Comparison of ENCODE assay signal across 24 cellular contexts in the genomic region with DNA sequence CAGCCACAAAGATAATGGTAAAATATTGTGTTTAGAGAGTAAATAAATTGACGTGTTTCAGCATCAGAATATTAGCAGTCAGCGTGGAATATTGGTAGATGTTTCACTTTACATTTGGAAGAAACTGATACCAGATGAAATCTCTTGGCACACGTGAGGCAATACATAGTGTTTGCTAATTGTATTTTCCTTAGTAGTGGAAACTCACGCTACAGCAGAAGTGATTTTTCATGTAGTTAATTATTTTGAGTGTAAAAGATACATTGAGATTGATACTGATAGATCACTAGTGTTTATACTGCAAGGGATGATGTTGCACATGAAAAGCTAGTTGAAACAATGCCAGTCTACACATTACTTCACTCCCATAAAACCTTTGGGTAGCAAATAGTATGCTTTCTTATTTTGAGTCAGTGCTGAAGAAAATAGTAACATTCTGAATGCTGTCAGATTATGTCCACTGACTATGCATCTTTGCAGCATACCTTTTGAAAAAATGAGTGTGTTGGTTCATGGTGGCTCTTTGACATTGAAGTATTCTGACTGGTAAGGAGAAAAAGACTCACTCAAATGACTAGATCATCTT.
"Had no signal": no experiment of that assay in that cellular context is flagged by ENCODE, and none has a peak within 500 bp of the region (broad histone marks: within the 10 kb centered on the region; RNA-seq: fewer than 3 reads in every experiment).

No MANE protein-coding gene starts in this region.

- H3K36me3 ChIP-seq: colonic mucosa, thoracic aorta had no signal

- H2AFZ ChIP-seq: neural progenitor cell had no signal

- H3K27ac ChIP-seq: colonic mucosa, dorsolateral prefrontal cortex, esophagus muscularis mucosa, left ventricle myocardium inferior, neural progenitor cell, thoracic aorta, vagina had no signal

- H3K27ac Mint-ChIP-seq: activated naive CD4-positive, alpha-beta T cell treated with anti-CD3 and anti-CD28 coated beads, Interleukin-2, amount 10 ng/mL, durations not matched to agents 7 days and 5 days; effector memory CD8-positive, alpha-beta T cell; naive thymus-derived CD8-positive, alpha-beta T cell; neural progenitor cell; stimulated activated naive B cell treated with anti-CD40 and anti-IgM and Interleukin-4, amounts not matched to agents 10 μg/mL and 1 μg/mL and 100 μg/mL, for 72 hours; type B pancreatic cell had no signal

- H3K4me1 Mint-ChIP-seq: activated naive CD4-positive, alpha-beta T cell treated with anti-CD3 and anti-CD28 coated beads, Interleukin-2, amount 10 ng/mL, durations not matched to agents 7 days and 5 days; neural progenitor cell had no signal

- H3K9ac ChIP-seq: neural progenitor cell had no signal

- DNase-seq: activated CD4-positive, alpha-beta T cell treated with anti-CD3 and anti-CD28 coated beads for 1 hour; activated CD4-positive, alpha-beta T cell treated with anti-CD3 and anti-CD28 coated beads, Interleukin-2, amount 50 U/mL, for 4 hours; activated CD8-positive, alpha-beta memory T cell treated with anti-CD3 and anti-CD28 coated beads, Interleukin-2, amount 50 U/mL, for 48 hours; activated effector memory CD4-positive, alpha-beta T cell treated with anti-CD3 and anti-CD28 coated beads, Interleukin-2, amount 50 U/mL, for 16 hours; activated naive CD4-positive, alpha-beta T cell treated with anti-CD3 and anti-CD28 coated beads, Interleukin-2, amount 10 ng/mL, durations not matched to agents 7 days and 5 days; activated T-cell treated with anti-CD3 and anti-CD28 coated beads, Interleukin-2, amount 50 U/mL, for 4 hours; amygdala; colonic mucosa; dorsolateral prefrontal cortex; effector memory CD8-positive, alpha-beta T cell; glutamatergic neuron; hypothalamus; left ventricle myocardium inferior; naive thymus-derived CD8-positive, alpha-beta T cell; posterior cingulate gyrus; stimulated activated CD4-positive, alpha-beta T cell treated with anti-CD3 and anti-CD28 coated beads, Interleukin-15, amount 100 ng/mL, for 24 hours; stimulated activated naive B cell treated with anti-CD40 and anti-IgM and Interleukin-4, amounts not matched to agents 10 μg/mL and 1 μg/mL and 100 μg/mL, for 72 hours had no signal

- H3K27me3 ChIP-seq: colonic mucosa, dorsolateral prefrontal cortex, esophagus muscularis mucosa, neural progenitor cell, vagina had no signal

- H3K4me1 ChIP-seq: colonic mucosa, neural progenitor cell had no signal

- H3K27me3 Mint-ChIP-seq: activated naive CD4-positive, alpha-beta T cell treated with anti-CD3 and anti-CD28 coated beads, Interleukin-2, amount 10 ng/mL, durations not matched to agents 7 days and 5 days; effector memory CD8-positive, alpha-beta T cell; naive thymus-derived CD8-positive, alpha-beta T cell; stimulated activated naive B cell treated with anti-CD40 and anti-IgM and Interleukin-4, amounts not matched to agents 10 μg/mL and 1 μg/mL and 100 μg/mL, for 72 hours; type B pancreatic cell had no signal

- ATAC-seq: activated T-cell treated with anti-CD3 and anti-CD28 coated beads, Interleukin-2, amount 50 U/mL, for 4 hours; effector memory CD8-positive, alpha-beta T cell; naive thymus-derived CD8-positive, alpha-beta T cell; sciatic nerve; stimulated activated naive B cell treated with anti-CD40 and anti-IgM and Interleukin-4, amounts not matched to agents 10 μg/mL and 1 μg/mL and 100 μg/mL, for 72 hours had no signal

- H3K4me3 ChIP-seq: colonic mucosa, dorsolateral prefrontal cortex, esophagus muscularis mucosa, left ventricle myocardium inferior, neural progenitor cell, smooth muscle cell, thoracic aorta, vagina had no signal

- H3K4me2 ChIP-seq: neural progenitor cell, smooth muscle cell had no signal

- H3K9me3 Mint-ChIP-seq: activated naive CD4-positive, alpha-beta T cell treated with anti-CD3 and anti-CD28 coated beads, Interleukin-2, amount 10 ng/mL, durations not matched to agents 7 days and 5 days; activated T-cell treated with anti-CD3 and anti-CD28 coated beads, Interleukin-2, amount 50 U/mL, for 4 hours; effector memory CD8-positive, alpha-beta T cell; naive thymus-derived CD8-positive, alpha-beta T cell; neural progenitor cell; stimulated activated naive B cell treated with anti-CD40 and anti-IgM and Interleukin-4, amounts not matched to agents 10 μg/mL and 1 μg/mL and 100 μg/mL, for 72 hours; type B pancreatic cell had no signal

- H3K9me3 ChIP-seq: colonic mucosa, esophagus muscularis mucosa, left ventricle myocardium inferior, thoracic aorta, vagina had no signal

- H3K4me3 Mint-ChIP-seq: activated naive CD4-positive, alpha-beta T cell treated with anti-CD3 and anti-CD28 coated beads, Interleukin-2, amount 10 ng/mL, durations not matched to agents 7 days and 5 days; activated T-cell treated with anti-CD3 and anti-CD28 coated beads, Interleukin-2, amount 50 U/mL, for 4 hours; effector memory CD8-positive, alpha-beta T cell; naive thymus-derived CD8-positive, alpha-beta T cell; neural progenitor cell; stimulated activated naive B cell treated with anti-CD40 and anti-IgM and Interleukin-4, amounts not matched to agents 10 μg/mL and 1 μg/mL and 100 μg/mL, for 72 hours; type B pancreatic cell had no signal
